In genomic region chr5:133534566-133534965, GRCh38 we compare ENCODE assay signal across 24 cellular contexts.
DNase-seq lines count a peak whose midpoint lies in the region; FAIRE-seq and TF ChIP-seq lines count a peak whose summit lies in the region.
"Had no signal": no experiment of that assay in that cellular context is flagged by ENCODE, and none has a peak within 500 bp of the region (broad histone marks: within the 10 kb centered on the region; RNA-seq: fewer than 3 reads in every experiment).

No MANE protein-coding gene starts in this region.

- no peaks in the 10 kb centered on the region for H3K4me1 Mint-ChIP-seq in activated naive CD4-positive, alpha-beta T cell treated with anti-CD3 and anti-CD28 coated beads, Interleukin-2, amount 50 U/mL, for 24 hours
- H3K4me1 Mint-ChIP-seq in type B pancreatic cell (ENCODE audit: unreplicated experiment): no peaks in the 10 kb centered on the region
- H3K4me1 Mint-ChIP-seq: CD14-positive monocyte; CD8-positive, alpha-beta memory T cell had no signal

- H3K27me3 Mint-ChIP-seq in activated naive CD4-positive, alpha-beta T cell treated with anti-CD3 and anti-CD28 coated beads, Interleukin-2, amount 50 U/mL, for 24 hours: peaks cover 11% of the 10 kb centered on the region
- peaks cover 4% of the 10 kb centered on the region for H3K27me3 Mint-ChIP-seq in type B pancreatic cell

- no peak for FAIRE-seq in GM12891 (lab: Jason Lieb, UNC)
- FAIRE-seq: A549, GM12892, H54 had no signal

- peak overlapping the region; percentile 95 for H3K27ac ChIP-seq in WERI-Rb-1
- H3K27ac ChIP-seq: A549; BLaER1 treated with 17β-estradiol and CSF1 and Interleukin-3, amounts not matched to agents 10 nM and 100 nM had no signal

- no peak for TF ChIP-seq POLR2A in GM12891 (IDR thresholded peaks at IDR 0.05; ENCODE audit: low read depth, low read length)

- H3K36me3 Mint-ChIP-seq in activated naive CD4-positive, alpha-beta T cell treated with anti-CD3 and anti-CD28 coated beads, Interleukin-2, amount 50 U/mL, for 24 hours: no peaks in the 10 kb centered on the region
- no peaks in the 10 kb centered on the region for H3K36me3 Mint-ChIP-seq in type B pancreatic cell
- H3K36me3 Mint-ChIP-seq: CD14-positive monocyte; CD8-positive, alpha-beta memory T cell had no signal

- DNase-seq in activated naive CD4-positive, alpha-beta T cell treated with Interleukin-2 at 50 U/mL for 16 hours: no peak
- DNase-seq in NCI-H82 (lab: John Stamatoyannopoulos, UW) (peak; percentile 51), WERI-Rb-1 (no peak), type B pancreatic cell (ENCODE audit: extremely low spot score, unreplicated experiment) (no peak), GM12891 (ENCODE audit: insufficient read length, low spot score) (no peak)
- no peak for DNase-seq in stimulated activated CD4-positive, alpha-beta T cell treated with anti-CD3 and anti-CD28 coated beads, Interleukin-4, amount 100 ng/mL, for 4 hours
- DNase-seq: 8988T; ACHN; AML-193; BE2C; CD4-positive, alpha-beta T cell; CD8-positive, alpha-beta memory T cell; DMS53; DMS79 treated with DMSO at 0.1 percent for 48 hours; GF-D8; GOT3; HFFc6 had no signal

- H3K36me3 ChIP-seq in WERI-Rb-1: no peaks in the 10 kb centered on the region
- H3K36me3 ChIP-seq: BE2C; BLaER1 treated with 17β-estradiol and CSF1 and Interleukin-3, amounts not matched to agents 10 nM and 100 nM; HAP-1 had no signal

- peak overlapping the region; percentile 3 for H3K27ac Mint-ChIP-seq in activated naive CD4-positive, alpha-beta T cell treated with anti-CD3 and anti-CD28 coated beads, Interleukin-2, amount 50 U/mL, for 24 hours
- H3K27ac Mint-ChIP-seq in type B pancreatic cell: no peak overlapping the region
- H3K27ac Mint-ChIP-seq: CD14-positive monocyte; CD4-positive, alpha-beta T cell; CD8-positive, alpha-beta memory T cell; HFFc6 had no signal

- H3K4me3 ChIP-seq in WERI-Rb-1 (ENCODE audit: low read depth, low read length): no peak overlapping the region
- H3K4me3 ChIP-seq: A549; BLaER1 treated with 17β-estradiol and CSF1 and Interleukin-3, amounts not matched to agents 10 nM and 100 nM; HAP-1 had no signal

- TF ChIP-seq CTCF in WERI-Rb-1 (IDR thresholded peaks at IDR 0.05; ENCODE audit: low read depth, low read length): no peak
- no peak for TF ChIP-seq CTCF in type B pancreatic cell (conservative IDR thresholded peaks at IDR 0.05)

- no peaks in the 10 kb centered on the region for H3K9me3 Mint-ChIP-seq in activated naive CD4-positive, alpha-beta T cell treated with anti-CD3 and anti-CD28 coated beads, Interleukin-2, amount 50 U/mL, for 24 hours
- no peaks in the 10 kb centered on the region for H3K9me3 Mint-ChIP-seq in type B pancreatic cell
- H3K9me3 Mint-ChIP-seq: CD4-positive, alpha-beta T cell; CD8-positive, alpha-beta memory T cell; HFFc6 had no signal

- no peaks in the 10 kb centered on the region for H3K9me3 ChIP-seq in WERI-Rb-1 (ENCODE audit: severe bottlenecking)
- H3K9me3 ChIP-seq: A549; BE2C; BLaER1 treated with 17β-estradiol and CSF1 and Interleukin-3, amounts not matched to agents 10 nM and 100 nM; HAP-1 had no signal

- no peaks in the 10 kb centered on the region for H3K27me3 ChIP-seq in WERI-Rb-1 (ENCODE audit: insufficient read depth, low read depth, severe bottlenecking)
- H3K27me3 ChIP-seq: BE2C; BLaER1 treated with 17β-estradiol and CSF1 and Interleukin-3, amounts not matched to agents 10 nM and 100 nM had no signal

- no peak overlapping the region for H3K4me3 Mint-ChIP-seq in activated naive CD4-positive, alpha-beta T cell treated with anti-CD3 and anti-CD28 coated beads, Interleukin-2, amount 50 U/mL, for 24 hours
- no peak overlapping the region for H3K4me3 Mint-ChIP-seq in type B pancreatic cell
- H3K4me3 Mint-ChIP-seq: CD14-positive monocyte; CD4-positive, alpha-beta T cell; CD8-positive, alpha-beta memory T cell; HFFc6 had no signal

TF ChIP-seq in GM12891, 5 proteins besides CTCF, POLR2A, EP300 and RAD21:
- TF ChIP-seq SPI1 (IDR thresholded peaks at IDR 0.05; ENCODE audit: low read depth, low read length) (no peak), POU2F2 (IDR thresholded peaks at IDR 0.05; ENCODE audit: low read depth, low read length) (no peak), POLR2AphosphoS5 (IDR thresholded peaks at IDR 0.05; ENCODE audit: low read depth, low read length) (no peak), PAX5 (IDR thresholded peaks at IDR 0.05; ENCODE audit: insufficient read depth, low read length, severe bottlenecking) (no peak)
